Comparison of ENCODE assay signal across 8 cellular contexts in the genomic region with DNA sequence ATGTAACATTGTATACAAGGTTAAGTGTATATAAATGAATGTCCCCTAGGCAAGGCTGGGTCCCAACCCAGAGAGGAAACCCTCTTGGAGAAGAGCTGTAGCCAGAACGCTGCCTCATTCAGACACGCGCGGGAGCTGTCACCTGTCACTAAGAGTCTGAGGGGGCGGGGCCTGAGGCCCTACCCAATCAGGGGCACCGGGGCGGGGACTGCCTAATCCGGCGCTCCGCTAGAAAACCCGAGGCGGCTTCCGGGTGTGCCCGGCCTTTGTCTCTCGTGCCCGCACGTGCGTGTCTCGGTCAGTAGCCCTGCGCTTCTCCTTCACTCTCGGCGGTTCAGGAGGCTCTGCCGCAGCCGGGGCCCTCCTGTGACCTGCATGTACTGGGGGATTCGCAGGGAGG. TPM values are rescaled to one million over a fixed set of nuclear protein-coding genes. Genes with fewer than 3 reads are reported as not detected.
DNase-seq lines count a peak whose midpoint lies in the region; ATAC-seq, FAIRE-seq and TF ChIP-seq lines count a peak whose summit lies in the region.
"Not testable (repeated sequence)": the region's sequence is repeated elsewhere in the genome, so short reads cannot be mapped to it uniquely, and the experiment has no call there.

No MANE protein-coding gene starts in this region.

- peak; percentile 100 for FAIRE-seq in GM12892 (lab: Jason Lieb, UNC)

- H3K36me3 Mint-ChIP-seq in activated CD4-positive, alpha-beta T cell treated with anti-CD3 and anti-CD28 coated beads for 36 hours (ENCODE audit: low read depth): peaks cover 19% of the 10 kb centered on the region

- not testable (repeated sequence) for H3K4me3 Mint-ChIP-seq in activated CD4-positive, alpha-beta T cell treated with anti-CD3 and anti-CD28 coated beads for 36 hours

- not testable (repeated sequence) for H3K4me1 ChIP-seq in heart left ventricle

- POLR2A ChIA-PET in activated CD4-positive, alpha-beta T cell treated with anti-CD3 and anti-CD28 coated beads for 36 hours (lab: Charles Lee): not testable (repeated sequence)

- H3K27ac Mint-ChIP-seq in activated CD4-positive, alpha-beta T cell treated with anti-CD3 and anti-CD28 coated beads for 36 hours: not testable (repeated sequence)

- not testable (repeated sequence) for H3K27me3 ChIP-seq in heart left ventricle

- TF ChIP-seq CTCF in heart left ventricle (IDR thresholded peaks at IDR 0.05): not testable (repeated sequence)

- not testable (repeated sequence) for H3K4me1 Mint-ChIP-seq in activated CD4-positive, alpha-beta T cell treated with anti-CD3 and anti-CD28 coated beads for 36 hours

- peaks cover 14% of the 10 kb centered on the region for H3K9me3 Mint-ChIP-seq in activated CD4-positive, alpha-beta T cell treated with anti-CD3 and anti-CD28 coated beads for 36 hours (ENCODE audit: low read depth)

- TF ChIP-seq POLR2A in GM12892 (IDR thresholded peaks at IDR 0.05; ENCODE audit: low read depth, low read length); heart left ventricle (IDR thresholded peaks at IDR 0.05): not testable (repeated sequence)

- no CpG with 5 or more reads among the region's 25 CpGs for WGBS in heart left ventricle, 4 donors

- peak overlapping the region in 1 of 12 donors; percentile 18 for H3K4me3 ChIP-seq in heart left ventricle

- intact Hi-C loops in activated CD4-positive, alpha-beta T cell treated with anti-CD3 and anti-CD28 coated beads for 36 hours (cut with DNase I, micrococcal nuclease); sciatic nerve (cut with DNase I): not testable (repeated sequence)
- intact Hi-C loops in heart left ventricle (cut with DNase I): loop anchor here in 2 of 10 donors (5.0 to 10.0 kb wide), 2 partner anchors 41 to 49 kb away; partner anchors contain the start of gene ZNF124 (in 1 of the 2)

- H3K36me3 ChIP-seq in heart left ventricle: not testable (repeated sequence)

- H3K9me3 ChIP-seq in heart left ventricle: peaks cover 0 to 16% (median 1%) of the 10 kb centered on the region in 12 donors

- CTCF ChIA-PET in activated CD4-positive, alpha-beta T cell treated with anti-CD3 and anti-CD28 coated beads for 36 hours (lab: Charles Lee): not testable (repeated sequence)

- H3K27me3 Mint-ChIP-seq in activated CD4-positive, alpha-beta T cell treated with anti-CD3 and anti-CD28 coated beads for 36 hours: not testable (repeated sequence)

- not testable (repeated sequence) for H3K27ac ChIP-seq in heart left ventricle

- ATAC-seq in GM19324 (IDR thresholded peaks at IDR 0.05; ENCODE audit: low FRiP score, unreplicated experiment) (peak; percentile 98), GM21717 (IDR thresholded peaks at IDR 0.05; ENCODE audit: unreplicated experiment) (peak; percentile 99), HG02970 (IDR thresholded peaks at IDR 0.05; ENCODE audit: low FRiP score, unreplicated experiment) (peak; percentile 99), HG03442 (IDR thresholded peaks at IDR 0.05; ENCODE audit: unreplicated experiment) (peak; percentile 99), heart left ventricle (peak; percentile 100), sciatic nerve (peak; percentile 100)
- peak; percentile 100 for ATAC-seq in activated CD4-positive, alpha-beta T cell treated with anti-CD3 and anti-CD28 coated beads for 36 hours

- not testable (repeated sequence) for DNase-seq in GM12892 (ENCODE audit: insufficient read length); activated CD4-positive, alpha-beta T cell treated with anti-CD3 and anti-CD28 coated beads for 36 hours; heart left ventricle; sciatic nerve (ENCODE audit: low spot score)

RNA-seq across cellular contexts. Expression of gene ZNF669, which starts 22.0 kb away (rescaled TPM):
- 4.4 TPM for polyA plus RNA-seq in GM12892 (2012; ENCODE audit: missing spikeins)
- total RNA-seq in activated CD4-positive, alpha-beta T cell treated with anti-CD3 and anti-CD28 coated beads for 36 hours: 1 to 10 TPM; 6.9 to 8.8 TPM
- 1 to 10 TPM; 1.5 to 5.4 (median 3.2) TPM for total RNA-seq in heart left ventricle
- 1 to 10 TPM; 2.4 to 3.2 TPM for polyA plus RNA-seq in heart left ventricle
- total RNA-seq in sciatic nerve: 6.7 TPM

RNA-seq across cellular contexts. Expression of gene ZNF124, which starts 45.7 kb away (rescaled TPM):
- 8.6 TPM for polyA plus RNA-seq in GM12892 (2012; ENCODE audit: missing spikeins)
- 10 to 100 TPM; 13.1 to 17.1 TPM for total RNA-seq in activated CD4-positive, alpha-beta T cell treated with anti-CD3 and anti-CD28 coated beads for 36 hours
- 10 to 100 TPM in 5 of 9 donors, 1 to 10 TPM in 4; 7.8 to 13.8 (median 10.9) TPM for total RNA-seq in heart left ventricle
- polyA plus RNA-seq in heart left ventricle: 1 to 10 TPM in 1 of 2 donors, under 1 TPM in 1; 0.30 to 1.7 TPM
- 29.6 TPM for total RNA-seq in sciatic nerve

RNA-seq across cellular contexts. Expression of gene ZNF670, which starts 47.6 kb away (rescaled TPM):
- polyA plus RNA-seq in GM12892 (2012; ENCODE audit: missing spikeins): 4.5 TPM
- total RNA-seq in activated CD4-positive, alpha-beta T cell treated with anti-CD3 and anti-CD28 coated beads for 36 hours: 1 to 10 TPM; 4.3 to 4.9 TPM
- total RNA-seq in heart left ventricle: 1 to 10 TPM in 5 of 9 donors, under 1 TPM in 4; 0.60 to 3.6 (median 1.0) TPM
- polyA plus RNA-seq in heart left ventricle: 1 to 10 TPM in 1 of 2 donors, under 1 TPM in 1; 0.46 to 1.6 TPM
- 3.2 TPM for total RNA-seq in sciatic nerve
